13 cellular contexts compared by ENCODE assay signal in the genomic region with DNA sequence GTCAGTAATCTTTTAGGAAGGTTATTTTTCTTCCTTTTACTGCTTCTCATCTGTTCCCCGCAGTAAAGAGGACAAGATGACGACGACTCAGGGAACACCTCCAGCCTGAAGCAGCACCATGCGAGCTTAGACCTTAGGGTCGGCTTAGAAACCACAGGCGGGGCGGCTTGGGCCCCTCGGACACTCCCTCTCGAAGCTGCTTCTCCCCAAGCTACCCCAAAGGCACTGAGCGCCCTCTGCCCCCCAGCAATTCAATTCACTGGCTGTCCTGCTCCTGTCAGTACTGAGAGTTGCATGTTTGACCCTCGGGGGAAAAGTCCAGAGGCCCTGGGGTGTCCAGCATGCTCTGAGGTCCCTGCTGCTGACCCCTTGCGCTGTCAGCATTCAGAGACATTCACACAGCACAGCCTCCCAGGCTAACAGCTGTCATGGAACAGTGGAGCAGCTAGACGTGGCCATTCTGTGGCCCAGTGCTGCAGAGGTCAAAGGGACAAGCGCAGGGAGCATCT.
DNase-seq lines count a peak whose midpoint lies in the region; ATAC-seq and TF ChIP-seq lines count a peak whose summit lies in the region.
"Had no signal": no experiment of that assay in that cellular context is flagged by ENCODE, and none has a peak within 500 bp of the region (broad histone marks: within the 10 kb centered on the region; RNA-seq: fewer than 3 reads in every experiment).

No MANE protein-coding gene starts in this region.

- H3K27me3 Mint-ChIP-seq in activated CD4-positive, alpha-beta memory T cell treated with anti-CD3 and anti-CD28 coated beads, Interleukin-2, amount 10 ng/mL, durations not matched to agents 7 days and 5 days = peaks cover 14% of the 10 kb centered on the region
- H3K27me3 Mint-ChIP-seq in T-cell = peaks cover 10 to 12% of the 10 kb centered on the region in 2 donors
- H3K27me3 Mint-ChIP-seq: CD4-positive, alpha-beta T cell had no signal

- H3K4me1 ChIP-seq in lung (ENCODE audit: control insufficient read depth in 2 of 2, insufficient read depth in 2 of 2, low read length in 2 of 2) (peaks cover 21 to 42% of the 10 kb centered on the region in 2 donors), stomach smooth muscle (ENCODE audit: control insufficient read depth, insufficient read depth, low read length) (peaks cover 53% of the 10 kb centered on the region)

- H3K9me3 Mint-ChIP-seq in activated CD4-positive, alpha-beta memory T cell treated with anti-CD3 and anti-CD28 coated beads, Interleukin-2, amount 10 ng/mL, durations not matched to agents 7 days and 5 days = no peaks in the 10 kb centered on the region
- no peaks in the 10 kb centered on the region for H3K9me3 Mint-ChIP-seq in T-cell
- H3K9me3 Mint-ChIP-seq: CD4-positive, alpha-beta T cell; central memory CD8-positive, alpha-beta T cell had no signal

- H3K9me3 ChIP-seq in lung (ENCODE audit: control insufficient read depth in 2 of 2, insufficient read depth in 1 of 2, low read length in 1 of 2) = no peaks in the 10 kb centered on the region
- no peaks in the 10 kb centered on the region for H3K9me3 ChIP-seq in stomach smooth muscle (ENCODE audit: control insufficient read depth in 2 of 2, low read length in 2 of 2)

- H3K9ac ChIP-seq in stomach smooth muscle (ENCODE audit: low read length in 2 of 2) = peak overlapping the region in 1 of 2 donors; percentile 60

- H3K4me3 ChIP-seq in coronary artery = no peak overlapping the region
- H3K4me3 ChIP-seq in lung = no peak overlapping the region
- H3K4me3 ChIP-seq in stomach smooth muscle (ENCODE audit: low read length in 2 of 2) = peak overlapping the region in 1 of 2 donors; percentile 52

- ATAC-seq in lung (ENCODE audit: insufficient read depth, low FRiP score) (no peak), T-cell (replicated peaks in 1 of 4) (no peak)

- no peak overlapping the region for H3K4me3 Mint-ChIP-seq in activated CD4-positive, alpha-beta memory T cell treated with anti-CD3 and anti-CD28 coated beads, Interleukin-2, amount 10 ng/mL, durations not matched to agents 7 days and 5 days
- no peak overlapping the region for H3K4me3 Mint-ChIP-seq in T-cell
- H3K4me3 Mint-ChIP-seq: activated CD4-positive, alpha-beta T cell treated with anti-CD3 and anti-CD28 coated beads, Interleukin-2, amount 10 ng/mL, durations not matched to agents 24 days and 14 days; CD4-positive, alpha-beta T cell; central memory CD8-positive, alpha-beta T cell had no signal

- POLR2A ChIA-PET in activated CD4-positive, alpha-beta memory T cell treated with anti-CD3 and anti-CD28 coated beads, Interleukin-2, amount 10 ng/mL, durations not matched to agents 7 days and 5 days (lab: Charles Lee) = no interaction called here
- POLR2A ChIA-PET in T-cell (lab: Charles Lee) = no interaction called here

- no peaks in the 10 kb centered on the region for H3K36me3 Mint-ChIP-seq in activated CD4-positive, alpha-beta memory T cell treated with anti-CD3 and anti-CD28 coated beads, Interleukin-2, amount 10 ng/mL, durations not matched to agents 7 days and 5 days (ENCODE audit: low read depth)
- no peaks in the 10 kb centered on the region for H3K36me3 Mint-ChIP-seq in T-cell

- H3K4me1 Mint-ChIP-seq in activated CD4-positive, alpha-beta memory T cell treated with anti-CD3 and anti-CD28 coated beads, Interleukin-2, amount 10 ng/mL, durations not matched to agents 7 days and 5 days = peaks cover 20% of the 10 kb centered on the region
- H3K4me1 Mint-ChIP-seq in T-cell = peaks cover 0 to 3% (median 0%) of the 10 kb centered on the region in 3 donors
- H3K4me1 Mint-ChIP-seq: central memory CD8-positive, alpha-beta T cell had no signal

- 77 to 82% methylated on average over 14 of the region's 14 CpGs for WGBS in lung, 2 donors

- DNase-seq in LHCN-M2 (ENCODE audit: low read depth) = peak; percentile 62
- no peak for DNase-seq in coronary artery (ENCODE audit: low spot score)
- peak; percentile 26 for DNase-seq in lung (ENCODE audit: low spot score)
- no peak for DNase-seq in NOMO-1 (lab: John Stamatoyannopoulos, UW; ENCODE audit: unreplicated experiment in 2 of 2)
- no peak for DNase-seq in activated CD4-positive, alpha-beta memory T cell treated with anti-CD3 and anti-CD28 coated beads, Interleukin-2, amount 10 ng/mL, durations not matched to agents 7 days and 5 days
- no peak for DNase-seq in NCI-H510A treated with DMSO at 0.1 percent for 48 hours (lab: John Stamatoyannopoulos, UW)
- DNase-seq in T-cell = no peak
- DNase-seq: activated CD4-positive, alpha-beta T cell treated with anti-CD3 and anti-CD28 coated beads, Interleukin-2, amount 10 ng/mL, durations not matched to agents 24 days and 14 days; activated gamma-delta T cell; CD4-positive, alpha-beta T cell; NCI-H1092 treated with DMSO at 0.1 percent for 48 hours had no signal

- peaks cover 0 to 2% of the 10 kb centered on the region in 2 donors for H3K36me3 ChIP-seq in lung (ENCODE audit: control insufficient read depth in 2 of 2, insufficient read depth in 2 of 2, low read length in 2 of 2)
- H3K36me3 ChIP-seq in stomach smooth muscle (ENCODE audit: control insufficient read depth in 2 of 2, insufficient read depth in 2 of 2, low read length in 2 of 2) = no peaks in the 10 kb centered on the region

- TF ChIP-seq CTCF in coronary artery (IDR thresholded peaks at IDR 0.05) = no peak
- no peak for TF ChIP-seq CTCF in lung (IDR thresholded peaks at IDR 0.05; ENCODE audit: control extremely low read depth, extremely low read depth)

- no peak overlapping the region for H3K27ac Mint-ChIP-seq in activated CD4-positive, alpha-beta memory T cell treated with anti-CD3 and anti-CD28 coated beads, Interleukin-2, amount 10 ng/mL, durations not matched to agents 7 days and 5 days
- H3K27ac Mint-ChIP-seq in T-cell = no peak overlapping the region
- H3K27ac Mint-ChIP-seq: activated CD4-positive, alpha-beta T cell treated with anti-CD3 and anti-CD28 coated beads, Interleukin-2, amount 10 ng/mL, durations not matched to agents 24 days and 14 days; CD4-positive, alpha-beta T cell had no signal

- H3K27ac ChIP-seq in coronary artery = peak overlapping the region; percentile 75 to 91
- peak overlapping the region in 1 of 2 donors; percentile 87 for H3K27ac ChIP-seq in lung (ENCODE audit: low read depth in 1 of 2, low read length in 1 of 2)
- H3K27ac ChIP-seq in stomach smooth muscle (ENCODE audit: low read length) = peak overlapping the region; percentile 92

- CTCF ChIA-PET in activated CD4-positive, alpha-beta memory T cell treated with anti-CD3 and anti-CD28 coated beads, Interleukin-2, amount 10 ng/mL, durations not matched to agents 7 days and 5 days (lab: Charles Lee) = no interaction called here
- CTCF ChIA-PET in T-cell (lab: Charles Lee) = no interaction called here

- H3K27me3 ChIP-seq in lung (ENCODE audit: control insufficient read depth, insufficient read depth) (no peaks in the 10 kb centered on the region), stomach smooth muscle (ENCODE audit: control insufficient read depth in 1 of 2, insufficient read depth in 2 of 2, low read length in 2 of 2) (no peaks in the 10 kb centered on the region)

Comparison
In these comparisons a context has a peak if more than half of its experiments do, and no peak if none do; other contexts are left out.
1. DNase-seq: peak in LHCN-M2 (single experiment) and lung (single experiment); none in coronary artery (single experiment), NOMO-1 (0 of 2), activated CD4-positive, alpha-beta memory T cell treated with anti-CD3 and anti-CD28 coated beads, Interleukin-2, amount 10 ng/mL, durations not matched to agents 7 days and 5 days (single experiment), NCI-H510A treated with DMSO at 0.1 percent for 48 hours (single experiment) and T-cell (0 of 34).